Comparison of ENCODE assay signal across 8 cellular contexts in the genomic region with DNA sequence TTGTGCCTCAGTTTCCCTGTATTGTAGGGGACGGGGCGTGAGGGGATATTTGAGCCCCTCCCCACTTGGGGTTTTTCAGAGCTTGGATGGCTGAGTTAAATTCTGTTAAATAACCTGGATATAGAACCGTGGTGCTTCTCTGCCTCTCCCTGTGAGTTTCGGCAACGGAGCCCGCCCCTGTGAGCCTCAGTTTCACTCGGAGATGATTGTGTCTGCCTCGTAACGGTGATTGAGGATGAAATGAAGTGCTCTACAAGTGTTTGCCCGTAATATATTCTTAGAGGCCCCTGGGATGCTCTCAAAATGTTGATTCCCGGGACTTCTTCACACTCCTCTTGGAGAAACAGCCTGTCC. TPM values are rescaled to one million over a fixed set of nuclear protein-coding genes. Genes with fewer than 3 reads are reported as not detected.
DNase-seq lines count a peak whose midpoint lies in the region; ATAC-seq and TF ChIP-seq lines count a peak whose summit lies in the region.

No MANE protein-coding gene starts in this region.

- H3K9me3 ChIP-seq in OCI-LY7 (ENCODE audit: low read length) (no peaks in the 10 kb centered on the region), endocrine pancreas (ENCODE audit: control insufficient read depth, low read length) (no peaks in the 10 kb centered on the region), neutrophil (no peaks in the 10 kb centered on the region)

- H3K27ac ChIP-seq in OCI-LY7 (ENCODE audit: low read depth, low read length, poor library complexity, severe bottlenecking): peak overlapping the region; percentile 65
- peak overlapping the region; percentile 89 for H3K27ac ChIP-seq in neutrophil

- DNase-seq in EH (ENCODE audit: low read depth) (peak; percentile 6), OCI-LY7 (ENCODE audit: low spot score) (no peak), NCI-H2029 (lab: John Stamatoyannopoulos, UW) (no peak), HCEC 1CT (no peak)
- DNase-seq in effector CD8-positive, alpha-beta T cell (lab: John Stamatoyannopoulos, UW): no peak

- peaks cover 25% of the 10 kb centered on the region for H3K79me2 ChIP-seq in OCI-LY7 (ENCODE audit: insufficient read depth, low read depth, low read length)

- TF ChIP-seq CTCF in OCI-LY7 (conservative IDR thresholded peaks at IDR 0.05; ENCODE audit: low read length) (no peak), neutrophil (IDR thresholded peaks at IDR 0.05) (no peak)

- no peaks in the 10 kb centered on the region for H3K9me2 ChIP-seq in OCI-LY7 (ENCODE audit: insufficient read depth, low read length)

- CTCF ChIA-PET in OCI-LY7 (lab: Charles Lee; ENCODE audit: unreplicated experiment): interaction anchor here (0.7 to 1.0 kb wide), 2 partner anchors 32 to 582 kb away, joined by 3 read pairs; no protein-coding TSS in a partner anchor

- H2AFZ ChIP-seq in OCI-LY7 (ENCODE audit: low read length): peak overlapping the region; percentile 70

- H3K36me3 ChIP-seq in OCI-LY7 (ENCODE audit: insufficient read depth, low read length) (peaks cover 13% of the 10 kb centered on the region), endocrine pancreas (ENCODE audit: control insufficient read depth, insufficient read depth, low read length) (no peaks in the 10 kb centered on the region), neutrophil (peaks cover 14% of the 10 kb centered on the region)

- intact Hi-C loops in OCI-LY7 (cut with micrococcal nuclease; ENCODE audit: unreplicated experiment): no loop called here

- TSS peak; percentile 83 for BruUV-seq in OCI-LY7 (replicated peaks; lab: Mats Ljungman, UMichigan)

- peak overlapping the region; percentile 81 for H3K9ac ChIP-seq in endocrine pancreas (ENCODE audit: control insufficient read depth, insufficient read depth, low read length)

- peak overlapping the region; percentile 99 for H3K4me2 ChIP-seq in OCI-LY7 (ENCODE audit: low read length)

- peaks cover 29% of the 10 kb centered on the region for H3K4me1 ChIP-seq in OCI-LY7 (ENCODE audit: insufficient read depth, low read length, poor library complexity, severe bottlenecking)
- no peaks in the 10 kb centered on the region for H3K4me1 ChIP-seq in endocrine pancreas (ENCODE audit: control insufficient read depth, insufficient read depth, low read length)
- H3K4me1 ChIP-seq in neutrophil (ENCODE audit: control insufficient read depth in 1 of 2, insufficient read depth in 1 of 2, low read depth in 1 of 2, low read length in 1 of 2): peaks cover 10 to 22% of the 10 kb centered on the region in 2 experiments

- no peaks in the 10 kb centered on the region for H3K27me3 ChIP-seq in endocrine pancreas (ENCODE audit: control insufficient read depth, insufficient read depth, low read length)
- H3K27me3 ChIP-seq in neutrophil: no peaks in the 10 kb centered on the region

- no peak for ATAC-seq in GM19023 (IDR thresholded peaks at IDR 0.05; ENCODE audit: unreplicated experiment)

- POLR2A ChIA-PET in OCI-LY7 (lab: Charles Lee): interaction anchor here (0.7 to 3.6 kb wide), 7 partner anchors 11 to 277 kb away, joined by 3 to 27 read pairs (median 4); a partner anchor contains a TSS

- 0 out of 2 replicates have a peak, but pooled peaks cover 6% of the 10 kb centered on the region for H4K20me1 ChIP-seq in OCI-LY7 (ENCODE audit: insufficient read depth, low read length)

- H3K4me3 ChIP-seq in OCI-LY7 (ENCODE audit: low read depth, low read length, poor library complexity, severe bottlenecking) (peak overlapping the region; percentile 95), endocrine pancreas (ENCODE audit: control insufficient read depth, insufficient read depth, low read length) (peak overlapping the region; percentile 71), neutrophil (ENCODE audit: low read depth in 1 of 2, low read length in 1 of 2) (peak overlapping the region; percentile 93 to 96)

RNA-seq across cellular contexts. Expression of a gene that starts 0.5 kb away (rescaled TPM):
- 96.0 and 99.8 TPM in 2 replicates for total RNA-seq in OCI-LY7 (2014; rRNA removed; shearing (Covaris generic))
- 96.7 and 101 TPM in 2 replicates for total RNA-seq in OCI-LY7 (2022)

RNA-seq across cellular contexts. Expression of a gene that starts 13.5 kb away (rescaled TPM):
- total RNA-seq in OCI-LY7 (2014; rRNA removed; shearing (Covaris generic)): 1,188 and 1,580 TPM in 2 replicates
- 1,496 and 1,653 TPM in 2 replicates for total RNA-seq in OCI-LY7 (2022)

RNA-seq across cellular contexts. Expression of a gene that starts 14.8 kb away (rescaled TPM):
- total RNA-seq in OCI-LY7 (2014; rRNA removed; shearing (Covaris generic)): 159 and 200 TPM in 2 replicates
- total RNA-seq in OCI-LY7 (2022): 189 and 201 TPM in 2 replicates

RNA-seq across cellular contexts. Expression of a gene that starts 30.4 kb away (rescaled TPM):
- 122 and 126 TPM in 2 replicates for total RNA-seq in OCI-LY7 (2014; rRNA removed; shearing (Covaris generic))
- total RNA-seq in OCI-LY7 (2022): 84.6 and 88.8 TPM in 2 replicates

RNA-seq across cellular contexts. Expression of a gene that starts 36.3 kb away (rescaled TPM):
- 14.4 and 18.7 TPM in 2 replicates for total RNA-seq in OCI-LY7 (2014; rRNA removed; shearing (Covaris generic))
- 24.6 and 26.5 TPM in 2 replicates for total RNA-seq in OCI-LY7 (2022)
